Comparison of ENCODE assay signal across 10 cellular contexts in the genomic region with DNA sequence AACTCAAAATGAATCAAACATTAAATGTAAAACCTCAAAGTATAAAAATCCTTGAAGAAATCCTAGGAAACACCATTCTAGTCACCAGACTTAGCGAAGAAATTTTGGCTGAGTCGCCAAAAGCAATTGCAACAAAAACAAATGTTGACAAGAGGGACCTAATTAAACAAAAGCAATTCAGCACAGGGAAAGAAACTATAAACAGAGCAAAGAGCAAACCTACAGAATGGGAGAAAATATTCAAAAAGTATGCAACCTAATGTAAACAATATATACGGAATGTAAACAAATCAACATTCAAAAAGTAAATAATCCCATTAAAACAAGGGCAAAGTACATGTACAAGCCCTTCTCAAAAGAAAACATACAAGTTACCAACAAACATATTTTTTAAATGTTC.
"Had no signal": no experiment of that assay in that cellular context is flagged by ENCODE, and none has a peak within 500 bp of the region (broad histone marks: within the 10 kb centered on the region; RNA-seq: fewer than 3 reads in every experiment).

No MANE protein-coding gene starts in this region.

- H3K9ac ChIP-seq: GM23248, KMS-11 had no signal

- H3K4me2 ChIP-seq: KMS-11 had no signal

- H3K4me1 Mint-ChIP-seq: H9, IgD-negative memory B cell had no signal

- H3K27ac Mint-ChIP-seq: H9, IgD-negative memory B cell had no signal

- H3K4me3 Mint-ChIP-seq: H9, IgD-negative memory B cell had no signal

- H3K27ac ChIP-seq: GM23248, KMS-11 had no signal

- FAIRE-seq: H1, H54, HTR-8/SVneo had no signal

- DNase-seq: GM23248, H9, HCEC 1CT, Karpas-422, KBM-7 had no signal

- H3K4me3 ChIP-seq: GM23248 had no signal

- H3K36me3 Mint-ChIP-seq: IgD-negative memory B cell had no signal

- H2AFZ ChIP-seq: GM23248 had no signal

- H3K27me3 Mint-ChIP-seq: IgD-negative memory B cell had no signal
